Comparison of ENCODE assay signal across 21 cellular contexts in genomic region chr7:495761-496321, GRCh38. TPM values are rescaled to one million over a fixed set of nuclear protein-coding genes. Genes with fewer than 3 reads are reported as not detected.
DNase-seq lines count a peak whose midpoint lies in the region; ATAC-seq, FAIRE-seq and TF ChIP-seq lines count a peak whose summit lies in the region.
"Had no signal": no experiment of that assay in that cellular context is flagged by ENCODE, and none has a peak within 500 bp of the region (broad histone marks: within the 10 kb centered on the region; RNA-seq: fewer than 3 reads in every experiment).

No MANE protein-coding gene starts in this region.

- H4K20me1 ChIP-seq in HCT116 (ENCODE audit: insufficient read depth) = no peaks in the 10 kb centered on the region

- FAIRE-seq in kidney (lab: Jason Lieb, UNC) = no peak
- FAIRE-seq: islet of Langerhans had no signal

- ATAC-seq in HCT116 (peak; percentile 11; the same call in 1 of the 2 replicates), GM21528 (IDR thresholded peaks at IDR 0.05; ENCODE audit: low FRiP score, unreplicated experiment) (no peak)

- in situ Hi-C loops in KBM-7 (cut with MboI; ENCODE audit: low pct_unique_long_range_greater_than_20kb, low sequenced_read_pairs) = no loop called here

- TF ChIP-seq RAD21 in HCT116 (IDR thresholded peaks at IDR 0.05; ENCODE audit: low read depth) = no peak

- H3K4me2 ChIP-seq in HCT116 (ENCODE audit: low read length) = no peak overlapping the region

- DNase-seq in HCT116 (ENCODE audit: low read depth, low spot score) (no peak), kidney (peak; percentile 60), sigmoid colon (peak; percentile 54), KBM-7 (no peak), KG1 (lab: John Stamatoyannopoulos, UW) (no peak)
- DNase-seq in stimulated activated CD4-positive, alpha-beta T cell treated with anti-CD3 and anti-CD28 coated beads, Interleukin-4, amount 100 ng/mL, for 1 hour = no peak
- DNase-seq: activated CD8-positive, alpha-beta memory T cell treated with anti-CD3 and anti-CD28 coated beads, Interleukin-2, amount 50 U/mL, for 48 hours; activated effector memory CD4-positive, alpha-beta T cell treated with anti-CD3 and anti-CD28 coated beads, Interleukin-2, amount 50 U/mL, for 16 hours; amniotic stem cell; CD4-positive, alpha-beta T cell; central memory CD4-positive, alpha-beta T cell; DMS53; effector memory CD4-positive, alpha-beta T cell; NCI-H2107; NCI-H510A; nephron progenitor cell; T-helper 1 cell; testis had no signal

- H3K4me3 ChIP-seq in HCT116 (replicated peaks in 1 of 2; ENCODE audit: low read depth in 1 of 2, low read length in 2 of 2) = no peak overlapping the region
- H3K4me3 ChIP-seq in kidney (ENCODE audit: low read length in 2 of 2) = no peak overlapping the region
- no peak overlapping the region for H3K4me3 ChIP-seq in sigmoid colon
- H3K4me3 ChIP-seq: testis had no signal

- POLR2A ChIA-PET in HCT116 (lab: Charles Lee) = no interaction called here

- peaks cover 5 to 9% of the 10 kb centered on the region in 2 experiments; a peak in 1 of 4 replicates for H3K36me3 ChIP-seq in HCT116 (ENCODE audit: control insufficient read depth in 1 of 2, insufficient read depth in 2 of 2, low read length in 2 of 2)
- H3K36me3 ChIP-seq in kidney (ENCODE audit: control insufficient read depth in 1 of 2, insufficient read depth in 2 of 2, low read length in 2 of 2) = peaks cover 14 to 20% of the 10 kb centered on the region in 2 donors
- peaks cover 0 to 45% (median 24%) of the 10 kb centered on the region in 4 donors for H3K36me3 ChIP-seq in sigmoid colon

- no peak for TF ChIP-seq POLR2A in HCT116 (IDR thresholded peaks at IDR 0.05; ENCODE audit: borderline replicate concordance, extremely low read depth, insufficient read depth, insufficient read length)
- no peak for TF ChIP-seq POLR2A in sigmoid colon (IDR thresholded peaks at IDR 0.05)

- intact Hi-C loops in HCT116 (cut with micrococcal nuclease) (no loop called here), kidney (cut with DNase I) (no loop called here), sigmoid colon (cut with DNase I) (no loop called here)

- H3K27ac ChIP-seq in HCT116 (ENCODE audit: low read depth, low read length) (no peak overlapping the region), cingulate gyrus (ENCODE audit: low read depth, low read length) (peak overlapping the region; percentile 93), kidney (ENCODE audit: low read depth in 2 of 2, low read length in 2 of 2) (no peak overlapping the region), sigmoid colon (no peak overlapping the region)
- H3K27ac ChIP-seq: testis had no signal

- no peaks in the 10 kb centered on the region for H3K79me2 ChIP-seq in HCT116 (ENCODE audit: insufficient read depth, low read length)

- TF ChIP-seq CTCF in HCT116 (IDR thresholded peaks at IDR 0.05 in 2 of 3, conservative IDR thresholded peaks at IDR 0.05 in 1 of 3; ENCODE audit: borderline replicate concordance in 1 of 3, insufficient read depth in 1 of 3, low read depth in 2 of 3, low read length in 2 of 3) = no peak
- TF ChIP-seq CTCF in kidney (IDR thresholded peaks at IDR 0.05; ENCODE audit: borderline replicate concordance, extremely low read depth, insufficient read depth) = no peak
- TF ChIP-seq CTCF in sigmoid colon (IDR thresholded peaks at IDR 0.05) = no peak

- H3K9me3 ChIP-seq in HCT116 (ENCODE audit: control insufficient read depth in 1 of 2, insufficient read depth in 1 of 2, low read depth in 1 of 2, low read length in 2 of 2) = no peaks in the 10 kb centered on the region
- peaks cover 0 to 3% of the 10 kb centered on the region in 2 donors for H3K9me3 ChIP-seq in kidney (ENCODE audit: control insufficient read depth in 1 of 2, low read length in 2 of 2)
- no peaks in the 10 kb centered on the region for H3K9me3 ChIP-seq in sigmoid colon
- H3K9me3 ChIP-seq: testis had no signal

- no peak overlapping the region for H2AFZ ChIP-seq in HCT116 (ENCODE audit: low read depth, low read length, poor library complexity, severe bottlenecking)

- RAD21 ChIA-PET in HCT116 (lab: Charles Lee; ENCODE audit: low non-redundant PET in 1 of 2, low total read pairs in 2 of 2, uncharacterized antibody in 2 of 2, unreplicated experiment in 2 of 2) = no interaction called here

- no peaks in the 10 kb centered on the region for H3K9me2 ChIP-seq in HCT116 (ENCODE audit: insufficient read depth)

- CTCF ChIA-PET in HCT116 (lab: Charles Lee) = no interaction called here

- TF ChIP-seq EP300 in sigmoid colon (IDR thresholded peaks at IDR 0.05) = no peak

- H3K4me1 ChIP-seq in HCT116 (ENCODE audit: control insufficient read depth in 1 of 2, insufficient read depth in 2 of 2, low read length in 2 of 2) = no peaks in the 10 kb centered on the region
- H3K4me1 ChIP-seq in kidney (ENCODE audit: control insufficient read depth in 1 of 2, insufficient read depth in 1 of 2, low read depth in 1 of 2, low read length in 2 of 2) = no peaks in the 10 kb centered on the region
- no peaks in the 10 kb centered on the region for H3K4me1 ChIP-seq in sigmoid colon
- H3K4me1 ChIP-seq: testis had no signal

- H3K9ac ChIP-seq in HCT116 (ENCODE audit: low read length) (no peak overlapping the region), kidney (ENCODE audit: low read length in 2 of 2) (no peak overlapping the region)

- 85 to 88% methylated on average over 18 of the region's 18 CpGs for WGBS in sigmoid colon, 2 donors

- no peaks in the 10 kb centered on the region for H3K27me3 ChIP-seq in HCT116 (ENCODE audit: insufficient read depth, low read length)
- H3K27me3 ChIP-seq in sigmoid colon = no peaks in the 10 kb centered on the region
- H3K27me3 ChIP-seq: testis had no signal

- BruUV-seq in HCT116 (replicated peaks; lab: Mats Ljungman, UMichigan) = no TSS peak

TF ChIP-seq in HCT116, 20 proteins besides CTCF, POLR2A, EP300 and RAD21:
- TF ChIP-seq ZNF274 (IDR thresholded peaks at IDR 0.05; ENCODE audit: low read depth, low read length) = no peak
- TF ChIP-seq POLR2AphosphoS5 (IDR thresholded peaks at IDR 0.05; ENCODE audit: low read depth, low read length) = no peak
- TF ChIP-seq SP1 (IDR thresholded peaks at IDR 0.05; ENCODE audit: low read depth) = no peak
- TF ChIP-seq YY1 (IDR thresholded peaks at IDR 0.05; ENCODE audit: extremely low read depth, insufficient replicate concordance, low read depth, low read length) = no peak
- no peak for TF ChIP-seq ZBTB33 (IDR thresholded peaks at IDR 0.05; ENCODE audit: extremely low read depth, insufficient replicate concordance, low read length)
- TF ChIP-seq, protein P1, sequence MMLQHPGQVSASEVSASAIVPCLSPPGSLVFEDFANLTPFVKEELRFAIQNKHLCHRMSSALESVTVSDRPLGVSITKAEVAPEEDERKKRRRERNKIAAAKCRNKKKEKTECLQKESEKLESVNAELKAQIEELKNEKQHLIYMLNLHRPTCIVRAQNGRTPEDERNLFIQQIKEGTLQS (IDR thresholded peaks at IDR 0.05) = no peak
- TF ChIP-seq CEBPB (IDR thresholded peaks at IDR 0.05; ENCODE audit: low read depth) = no peak
- TF ChIP-seq FOSL1 (IDR thresholded peaks at IDR 0.05; ENCODE audit: low read depth) = no peak
- no peak for TF ChIP-seq EZH2phosphoT487 (IDR thresholded peaks at IDR 0.05; ENCODE audit: borderline replicate concordance)
- TF ChIP-seq ZFX (IDR thresholded peaks at IDR 0.05) = no peak
- no peak for TF ChIP-seq REST (IDR thresholded peaks at IDR 0.05; ENCODE audit: low read depth)

RNA-seq across cellular contexts. Expression of gene PDGFA, which starts 23.8 kb away (rescaled TPM):
- 44.7 TPM for total RNA-seq in HCT116 (2021; ENCODE audit: unreplicated experiment)
- polyA plus RNA-seq in HCT116 (2012) = 48.1 and 74.9 TPM in 2 replicates
- total RNA-seq in kidney = 53.0 TPM
- polyA plus RNA-seq in kidney (ENCODE audit: insufficient read depth, low read depth, low replicate concordance) = 14.1 TPM
- 10 to 100 TPM; 33.9 to 38.5 (median 36.9) TPM for total RNA-seq in sigmoid colon
- 10 to 100 TPM; 19.7 to 21.6 (median 20.0) TPM for polyA plus RNA-seq in sigmoid colon

Comparison
In these comparisons a context has a peak if more than half of its experiments do, and no peak if none do; other contexts are left out.
1. DNase-seq: peak in kidney (single experiment) and sigmoid colon (single experiment); none in HCT116 (single experiment), KBM-7 (single experiment), stimulated activated CD4-positive, alpha-beta T cell treated with anti-CD3 and anti-CD28 coated beads, Interleukin-4, amount 100 ng/mL, for 1 hour (single experiment) and KG1 (single experiment).